Comparison of ENCODE assay signal across 1 cellular context in genomic region chr7:130912086-130912909, GRCh38.
TF ChIP-seq lines count a peak whose summit lies in the region.

No MANE protein-coding gene starts in this region.

TF ChIP-seq in GM12878, 131 proteins besides CTCF, POLR2A, EP300 and RAD21 (continued from another document):
- TF ChIP-seq SKIL (IDR thresholded peaks at IDR 0.05; ENCODE audit: low read depth, poor library complexity, severe bottlenecking) (no peak), SIX5 (IDR thresholded peaks at IDR 0.05; ENCODE audit: low read depth, low read length, severe bottlenecking) (no peak), POU2F2 (IDR thresholded peaks at IDR 0.05; ENCODE audit: borderline replicate concordance, low read depth, low read length) (no peak), FOXM1 (IDR thresholded peaks at IDR 0.05; ENCODE audit: low read depth, low read length) (0 out of 2 replicates have a peak, but pooled peaks have one; percentile 22), CEBPB (IDR thresholded peaks at IDR 0.05; ENCODE audit: borderline replicate concordance in 1 of 2, low read depth in 2 of 2, low read length in 2 of 2) (no peak)
